1 cellular context compared by ENCODE assay signal in the genomic region with DNA sequence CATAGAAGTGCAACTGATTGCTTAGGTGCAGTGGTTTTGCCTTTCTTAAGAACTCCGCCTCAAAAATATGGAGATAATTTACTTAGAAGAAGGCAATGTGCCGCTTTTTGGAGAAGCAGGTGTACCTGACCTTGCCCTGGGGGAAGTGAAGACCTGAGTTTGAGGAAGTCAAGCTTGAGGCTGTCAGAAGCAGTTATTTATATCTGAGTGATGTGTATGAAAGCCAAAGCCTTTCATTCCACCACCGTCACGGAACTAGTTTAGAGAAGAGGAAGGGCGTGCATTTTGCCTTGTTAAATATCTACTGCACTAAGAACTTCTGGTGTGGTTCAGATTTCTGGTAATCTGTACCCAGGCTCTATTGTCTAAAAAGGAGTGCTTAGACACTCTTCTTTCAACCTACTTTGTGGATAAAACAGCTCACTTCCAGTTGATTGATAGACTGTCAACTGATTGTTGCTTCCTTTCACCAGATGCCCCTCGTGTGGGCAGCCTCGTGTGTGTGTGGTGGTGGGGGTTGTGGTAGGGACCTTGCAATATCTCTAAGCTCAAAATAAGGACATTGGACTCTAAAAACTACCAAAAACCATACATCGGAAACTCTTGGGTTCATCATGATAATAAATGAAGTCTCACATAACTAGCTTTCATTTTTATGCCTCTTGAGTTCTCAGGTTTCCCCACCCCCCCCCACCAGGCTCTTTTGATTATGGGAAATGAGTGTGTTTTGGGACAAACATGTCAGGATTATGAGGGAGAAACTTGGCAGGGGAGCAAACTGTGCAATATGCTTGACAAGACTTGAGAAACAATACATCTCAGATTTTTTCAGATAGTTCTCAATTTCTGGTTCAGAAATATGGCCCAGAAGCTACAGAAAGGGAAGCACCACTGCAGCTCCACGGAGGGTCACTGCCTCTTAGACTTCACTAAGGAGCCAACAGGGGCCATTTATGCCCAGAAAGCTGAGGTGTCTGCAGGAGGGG.
A peak's percentile ranks its signal among the peaks of the same experiment; 100 is the strongest.
TF ChIP-seq lines count a peak whose summit lies in the region.

No MANE protein-coding gene starts in this region.

TF ChIP-seq in GM12878, 131 proteins besides CTCF, POLR2A, EP300 and RAD21 (continued from another document and continues in another):
- TF ChIP-seq CHD2 (IDR thresholded peaks at IDR 0.05; ENCODE audit: borderline replicate concordance, low read depth, low read length) (peak; percentile 75), TCF3 (IDR thresholded peaks at IDR 0.05; ENCODE audit: borderline replicate concordance, insufficient read depth, low read depth, low read length) (peak; percentile 83; the same call in 1 of the 2 replicates), HSF1 (IDR thresholded peaks at IDR 0.05; ENCODE audit: low read depth, low read length) (no peak), NFXL1 (IDR thresholded peaks at IDR 0.05; ENCODE audit: borderline replicate concordance) (no peak), EZH2 (IDR thresholded peaks at IDR 0.05; ENCODE audit: borderline replicate concordance, control insufficient read depth, low read depth, low read length) (no peak), BACH1 (IDR thresholded peaks at IDR 0.05; ENCODE audit: borderline replicate concordance) (0 out of 2 replicates have a peak, but pooled peaks have one; percentile 16), FOXK2 (IDR thresholded peaks at IDR 0.05) (no peak), FOXM1 (IDR thresholded peaks at IDR 0.05; ENCODE audit: low read depth, low read length) (peak; percentile 68; the same call in 1 of the 2 replicates), RBBP5 (conservative IDR thresholded peaks at IDR 0.05) (no peak), POU2F2 (IDR thresholded peaks at IDR 0.05; ENCODE audit: borderline replicate concordance, low read depth, low read length) (peak; percentile 27; the same call in 1 of the 3 replicates), SMAD5 (IDR thresholded peaks at IDR 0.05; ENCODE audit: low read depth) (peak; percentile 59), E4F1 (IDR thresholded peaks at IDR 0.05; ENCODE audit: borderline replicate concordance, partially characterized antibody) (no peak), CREM (IDR thresholded peaks at IDR 0.05; ENCODE audit: low read depth) (peak; percentile 70; the same call in 1 of the 2 replicates), CHD1 (IDR thresholded peaks at IDR 0.05; ENCODE audit: low read depth, low read length) (peak; percentile 88; the same call in 1 of the 2 replicates), LARP7 (IDR thresholded peaks at IDR 0.05) (no peak), HDAC2 (IDR thresholded peaks at IDR 0.05) (no peak), WRNIP1 (IDR thresholded peaks at IDR 0.05; ENCODE audit: borderline replicate concordance, low read depth, low read length) (no peak), ZSCAN29 (IDR thresholded peaks at IDR 0.05) (no peak), PML (IDR thresholded peaks at IDR 0.05; ENCODE audit: low read length) (no peak; the same call in 1 of the 2 replicates), MTA3 (IDR thresholded peaks at IDR 0.05; ENCODE audit: borderline replicate concordance, low read length) (0 out of 2 replicates have a peak, but pooled peaks have one; percentile 77), STAT1 (conservative IDR thresholded peaks at IDR 0.05) (no peak), ZNF622 (IDR thresholded peaks at IDR 0.05) (no peak), CBX5 (IDR thresholded peaks at IDR 0.05; ENCODE audit: low read depth) (no peak), GATAD2B (conservative IDR thresholded peaks at IDR 0.05; ENCODE audit: low read depth) (0 out of 2 replicates have a peak, but pooled peaks have one; percentile 36), ZBTB11 (CRISPR knock-in tag; IDR thresholded peaks at IDR 0.05) (no peak), SUZ12 (IDR thresholded peaks at IDR 0.05; ENCODE audit: unreplicated experiment) (no peak), TCF7 (IDR thresholded peaks at IDR 0.05; ENCODE audit: borderline replicate concordance) (0 out of 2 replicates have a peak, but pooled peaks have one; percentile 17), ZNF384 (IDR thresholded peaks at IDR 0.05; ENCODE audit: borderline replicate concordance, low read depth, low read length) (no peak), FOS (IDR thresholded peaks at IDR 0.05; ENCODE audit: borderline replicate concordance, extremely low read depth, insufficient read length) (no peak), MYB (IDR thresholded peaks at IDR 0.05; ENCODE audit: borderline replicate concordance, low read depth, low read length) (no peak), BCL11A (IDR thresholded peaks at IDR 0.05; ENCODE audit: low read depth, low read length) (peak; percentile 40), RCOR1 (conservative IDR thresholded peaks at IDR 0.05; ENCODE audit: low read depth, low read length) (0 out of 2 replicates have a peak, but pooled peaks have one; percentile 45), ZZZ3 (IDR thresholded peaks at IDR 0.05; ENCODE audit: control insufficient read depth, insufficient read length, low read depth) (no peak), TBL1XR1 (IDR thresholded peaks at IDR 0.05; ENCODE audit: low read depth, low read length) (peak; percentile 76)
- TF ChIP-seq, protein P1, sequence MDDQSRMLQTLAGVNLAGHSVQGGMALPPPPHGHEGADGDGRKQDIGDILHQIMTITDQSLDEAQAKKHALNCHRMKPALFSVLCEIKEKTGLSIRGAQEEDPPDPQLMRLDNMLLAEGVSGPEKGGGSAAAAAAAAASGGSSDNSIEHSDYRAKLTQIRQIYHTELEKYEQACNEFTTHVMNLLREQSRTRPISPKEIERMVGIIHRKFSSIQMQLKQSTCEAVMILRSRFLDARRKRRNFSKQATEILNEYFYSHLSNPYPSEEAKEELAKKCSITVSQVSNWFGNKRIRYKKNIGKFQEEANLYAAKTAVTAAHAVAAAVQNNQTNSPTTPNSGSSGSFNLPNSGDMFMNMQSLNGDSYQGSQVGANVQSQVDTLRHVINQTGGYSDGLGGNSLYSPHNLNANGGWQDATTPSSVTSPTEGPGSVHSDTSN (IDR thresholded peaks at IDR 0.05; ENCODE audit: insufficient replicate concordance, low read depth, low read length), result peak; percentile 82
- TF ChIP-seq, protein P2, sequence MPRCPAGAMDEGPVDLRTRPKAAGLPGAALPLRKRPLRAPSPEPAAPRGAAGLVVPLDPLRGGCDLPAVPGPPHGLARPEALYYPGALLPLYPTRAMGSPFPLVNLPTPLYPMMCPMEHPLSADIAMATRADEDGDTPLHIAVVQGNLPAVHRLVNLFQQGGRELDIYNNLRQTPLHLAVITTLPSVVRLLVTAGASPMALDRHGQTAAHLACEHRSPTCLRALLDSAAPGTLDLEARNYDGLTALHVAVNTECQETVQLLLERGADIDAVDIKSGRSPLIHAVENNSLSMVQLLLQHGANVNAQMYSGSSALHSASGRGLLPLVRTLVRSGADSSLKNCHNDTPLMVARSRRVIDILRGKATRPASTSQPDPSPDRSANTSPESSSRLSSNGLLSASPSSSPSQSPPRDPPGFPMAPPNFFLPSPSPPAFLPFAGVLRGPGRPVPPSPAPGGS (IDR thresholded peaks at IDR 0.05; ENCODE audit: borderline replicate concordance, insufficient read depth, low read depth, low read length, poor library complexity, severe bottlenecking), result no peak
- TF ChIP-seq, protein P3, sequence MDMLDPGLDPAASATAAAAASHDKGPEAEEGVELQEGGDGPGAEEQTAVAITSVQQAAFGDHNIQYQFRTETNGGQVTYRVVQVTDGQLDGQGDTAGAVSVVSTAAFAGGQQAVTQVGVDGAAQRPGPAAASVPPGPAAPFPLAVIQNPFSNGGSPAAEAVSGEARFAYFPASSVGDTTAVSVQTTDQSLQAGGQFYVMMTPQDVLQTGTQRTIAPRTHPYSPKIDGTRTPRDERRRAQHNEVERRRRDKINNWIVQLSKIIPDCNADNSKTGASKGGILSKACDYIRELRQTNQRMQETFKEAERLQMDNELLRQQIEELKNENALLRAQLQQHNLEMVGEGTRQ (IDR thresholded peaks at IDR 0.05; ENCODE audit: borderline replicate concordance, low read depth, low read length), result no peak
- TF ChIP-seq, protein P4, sequence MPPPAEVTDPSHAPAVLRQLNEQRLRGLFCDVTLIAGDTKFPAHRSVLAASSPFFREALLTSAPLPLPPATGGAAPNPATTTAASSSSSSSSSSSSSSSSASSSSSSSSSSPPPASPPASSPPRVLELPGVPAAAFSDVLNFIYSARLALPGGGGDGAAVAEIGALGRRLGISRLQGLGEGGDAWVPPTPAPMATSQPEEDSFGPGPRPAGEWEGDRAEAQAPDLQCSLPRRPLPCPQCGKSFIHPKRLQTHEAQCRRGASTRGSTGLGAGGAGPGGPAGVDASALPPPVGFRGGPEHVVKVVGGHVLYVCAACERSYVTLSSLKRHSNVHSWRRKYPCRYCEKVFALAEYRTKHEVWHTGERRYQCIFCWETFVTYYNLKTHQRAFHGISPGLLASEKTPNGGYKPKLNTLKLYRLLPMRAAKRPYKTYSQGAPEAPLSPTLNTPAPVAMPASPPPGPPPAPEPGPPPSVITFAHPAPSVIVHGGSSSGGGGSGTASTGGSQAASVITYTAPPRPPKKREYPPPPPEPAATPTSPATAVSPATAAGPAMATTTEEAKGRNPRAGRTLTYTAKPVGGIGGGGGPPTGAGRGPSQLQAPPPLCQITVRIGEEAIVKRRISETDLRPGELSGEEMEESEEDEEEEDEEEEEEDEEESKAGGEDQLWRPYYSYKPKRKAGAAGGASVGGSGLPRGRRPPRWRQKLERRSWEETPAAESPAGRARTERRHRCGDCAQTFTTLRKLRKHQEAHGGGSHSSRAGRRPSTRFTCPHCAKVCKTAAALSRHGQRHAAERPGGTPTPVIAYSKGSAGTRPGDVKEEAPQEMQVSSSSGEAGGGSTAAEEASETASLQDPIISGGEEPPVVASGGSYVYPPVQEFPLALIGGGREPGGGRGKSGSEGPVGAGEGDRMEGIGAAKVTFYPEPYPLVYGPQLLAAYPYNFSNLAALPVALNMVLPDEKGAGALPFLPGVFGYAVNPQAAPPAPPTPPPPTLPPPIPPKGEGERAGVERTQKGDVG (CRISPR knock-in tag; IDR thresholded peaks at IDR 0.05), result no peak
- TF ChIP-seq, protein P5, sequence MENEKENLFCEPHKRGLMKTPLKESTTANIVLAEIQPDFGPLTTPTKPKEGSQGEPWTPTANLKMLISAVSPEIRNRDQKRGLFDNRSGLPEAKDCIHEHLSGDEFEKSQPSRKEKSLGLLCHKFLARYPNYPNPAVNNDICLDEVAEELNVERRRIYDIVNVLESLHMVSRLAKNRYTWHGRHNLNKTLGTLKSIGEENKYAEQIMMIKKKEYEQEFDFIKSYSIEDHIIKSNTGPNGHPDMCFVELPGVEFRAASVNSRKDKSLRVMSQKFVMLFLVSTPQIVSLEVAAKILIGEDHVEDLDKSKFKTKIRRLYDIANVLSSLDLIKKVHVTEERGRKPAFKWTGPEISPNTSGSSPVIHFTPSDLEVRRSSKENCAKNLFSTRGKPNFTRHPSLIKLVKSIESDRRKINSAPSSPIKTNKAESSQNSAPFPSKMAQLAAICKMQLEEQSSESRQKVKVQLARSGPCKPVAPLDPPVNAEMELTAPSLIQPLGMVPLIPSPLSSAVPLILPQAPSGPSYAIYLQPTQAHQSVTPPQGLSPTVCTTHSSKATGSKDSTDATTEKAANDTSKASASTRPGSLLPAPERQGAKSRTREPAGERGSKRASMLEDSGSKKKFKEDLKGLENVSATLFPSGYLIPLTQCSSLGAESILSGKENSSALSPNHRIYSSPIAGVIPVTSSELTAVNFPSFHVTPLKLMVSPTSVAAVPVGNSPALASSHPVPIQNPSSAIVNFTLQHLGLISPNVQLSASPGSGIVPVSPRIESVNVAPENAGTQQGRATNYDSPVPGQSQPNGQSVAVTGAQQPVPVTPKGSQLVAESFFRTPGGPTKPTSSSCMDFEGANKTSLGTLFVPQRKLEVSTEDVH (IDR thresholded peaks at IDR 0.05; ENCODE audit: low read depth, partially characterized antibody), result no peak
